1 cellular context compared by ENCODE assay signal in the genomic region with DNA sequence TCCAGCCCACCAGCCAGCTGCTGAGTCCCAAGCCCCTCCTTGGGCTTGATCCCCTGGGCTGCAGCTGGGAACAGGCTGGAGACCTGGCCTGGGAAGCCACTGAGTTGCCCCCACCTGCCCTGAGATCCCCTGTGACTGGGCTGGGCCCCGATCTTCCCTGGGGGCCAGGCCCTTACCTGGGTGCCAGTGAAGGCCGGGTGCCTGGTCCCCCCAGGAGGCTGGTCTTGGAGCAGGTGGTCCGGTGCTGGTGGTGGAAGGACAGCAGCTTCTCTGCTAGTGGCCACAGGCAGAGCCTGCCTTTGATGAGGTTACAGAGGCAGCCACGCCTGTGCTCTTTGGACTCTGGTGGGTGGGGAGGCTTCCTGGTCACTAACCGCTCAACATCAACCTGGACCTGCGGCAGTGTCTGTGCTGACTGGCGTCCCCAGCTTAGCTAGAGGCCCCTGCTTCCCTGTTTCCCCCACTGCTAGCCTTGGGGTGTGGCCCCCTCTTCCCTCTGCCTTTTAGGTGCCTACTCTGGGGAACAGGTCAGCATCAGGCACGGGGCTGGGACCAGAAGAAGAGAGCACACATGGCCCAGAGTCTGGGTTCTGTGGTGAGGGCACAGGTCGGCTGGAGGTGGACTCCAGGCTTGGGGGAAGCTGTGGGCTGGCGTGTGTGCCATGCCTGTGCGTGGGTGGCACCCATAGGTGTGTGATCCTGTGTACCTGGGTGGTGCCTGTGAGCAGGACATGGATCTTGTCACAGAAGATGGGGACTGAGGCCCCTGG.
TF ChIP-seq lines count a peak whose summit lies in the region.

A gene with protein sequence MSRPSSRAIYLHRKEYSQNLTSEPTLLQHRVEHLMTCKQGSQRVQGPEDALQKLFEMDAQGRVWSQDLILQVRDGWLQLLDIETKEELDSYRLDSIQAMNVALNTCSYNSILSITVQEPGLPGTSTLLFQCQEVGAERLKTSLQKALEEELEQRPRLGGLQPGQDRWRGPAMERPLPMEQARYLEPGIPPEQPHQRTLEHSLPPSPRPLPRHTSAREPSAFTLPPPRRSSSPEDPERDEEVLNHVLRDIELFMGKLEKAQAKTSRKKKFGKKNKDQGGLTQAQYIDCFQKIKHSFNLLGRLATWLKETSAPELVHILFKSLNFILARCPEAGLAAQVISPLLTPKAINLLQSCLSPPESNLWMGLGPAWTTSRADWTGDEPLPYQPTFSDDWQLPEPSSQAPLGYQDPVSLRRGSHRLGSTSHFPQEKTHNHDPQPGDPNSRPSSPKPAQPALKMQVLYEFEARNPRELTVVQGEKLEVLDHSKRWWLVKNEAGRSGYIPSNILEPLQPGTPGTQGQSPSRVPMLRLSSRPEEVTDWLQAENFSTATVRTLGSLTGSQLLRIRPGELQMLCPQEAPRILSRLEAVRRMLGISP (minus strand): TSS at position 278 of the 770 bp plus-strand sequence. CDS start 2,174 bp downstream, outside the sequence.

TF ChIP-seq in HepG2, 621 proteins besides CTCF, POLR2A, EP300 and RAD21 (continued from another document and continues in another):
- TF ChIP-seq SOX5 (CRISPR knock-in tag; IDR thresholded peaks at IDR 0.05; ENCODE audit: borderline replicate concordance) (peak; percentile 73; the same call in 1 of the 2 replicates), ZNF713 (CRISPR knock-in tag; IDR thresholded peaks at IDR 0.05) (no peak), ZNF30 (CRISPR knock-in tag; IDR thresholded peaks at IDR 0.05) (no peak), KLF9 (CRISPR knock-in tag; IDR thresholded peaks at IDR 0.05; ENCODE audit: low read depth) (peak; percentile 39; the same call in 1 of the 2 replicates), RFX1 (IDR thresholded peaks at IDR 0.05) (no peak), SCMH1 (CRISPR knock-in tag; IDR thresholded peaks at IDR 0.05; ENCODE audit: borderline replicate concordance) (no peak), ZNF564 (CRISPR knock-in tag; IDR thresholded peaks at IDR 0.05) (no peak), ZNF235 (CRISPR knock-in tag; IDR thresholded peaks at IDR 0.05; ENCODE audit: borderline replicate concordance) (no peak), POLR2AphosphoS2 (IDR thresholded peaks at IDR 0.05; ENCODE audit: low read depth, low read length) (no peak), JDP2 (CRISPR knock-in tag; IDR thresholded peaks at IDR 0.05; ENCODE audit: borderline replicate concordance) (no peak), ZKSCAN1 (IDR thresholded peaks at IDR 0.05; ENCODE audit: low read length) (no peak), MYNN (CRISPR knock-in tag; IDR thresholded peaks at IDR 0.05; ENCODE audit: low read depth) (no peak), SMYD3 (CRISPR knock-in tag; IDR thresholded peaks at IDR 0.05) (peak; percentile 74; the same call in 1 of the 2 replicates), PTBP1 (IDR thresholded peaks at IDR 0.05; ENCODE audit: low read depth, low read length, poor library complexity, severe bottlenecking) (no peak), ZNF746 (CRISPR knock-in tag; IDR thresholded peaks at IDR 0.05) (peak; percentile 79), CREM (IDR thresholded peaks at IDR 0.05) (peak; percentile 44; the same call in 1 of the 2 replicates), CREM (CRISPR knock-in tag; IDR thresholded peaks at IDR 0.05) (no peak), HNRNPK (IDR thresholded peaks at IDR 0.05; ENCODE audit: low read depth, low read length, poor library complexity, severe bottlenecking) (no peak), HOXD1 (CRISPR knock-in tag; IDR thresholded peaks at IDR 0.05) (no peak; the same call in 1 of the 2 replicates), ZNF607 (CRISPR knock-in tag; IDR thresholded peaks at IDR 0.05; ENCODE audit: borderline replicate concordance) (no peak), ARNT2 (CRISPR knock-in tag; IDR thresholded peaks at IDR 0.05; ENCODE audit: low read depth) (peak; percentile 64), ZNF720 (CRISPR knock-in tag; IDR thresholded peaks at IDR 0.05) (no peak), SATB2 (CRISPR knock-in tag; IDR thresholded peaks at IDR 0.05) (no peak), GTF2F1 (IDR thresholded peaks at IDR 0.05; ENCODE audit: low read length) (no peak), RXRA (CRISPR knock-in tag; IDR thresholded peaks at IDR 0.05) (peak; percentile 62; the same call in 1 of the 2 replicates), FOXM1 (CRISPR knock-in tag; IDR thresholded peaks at IDR 0.05) (no peak), HIVEP1 (CRISPR knock-in tag; IDR thresholded peaks at IDR 0.05) (no peak), RFX5 (IDR thresholded peaks at IDR 0.05; ENCODE audit: low read depth, low read length) (no peak), ZSCAN21 (CRISPR knock-in tag; IDR thresholded peaks at IDR 0.05; ENCODE audit: borderline replicate concordance) (no peak; the same call in 1 of the 2 replicates)
- TF ChIP-seq, protein P1, sequence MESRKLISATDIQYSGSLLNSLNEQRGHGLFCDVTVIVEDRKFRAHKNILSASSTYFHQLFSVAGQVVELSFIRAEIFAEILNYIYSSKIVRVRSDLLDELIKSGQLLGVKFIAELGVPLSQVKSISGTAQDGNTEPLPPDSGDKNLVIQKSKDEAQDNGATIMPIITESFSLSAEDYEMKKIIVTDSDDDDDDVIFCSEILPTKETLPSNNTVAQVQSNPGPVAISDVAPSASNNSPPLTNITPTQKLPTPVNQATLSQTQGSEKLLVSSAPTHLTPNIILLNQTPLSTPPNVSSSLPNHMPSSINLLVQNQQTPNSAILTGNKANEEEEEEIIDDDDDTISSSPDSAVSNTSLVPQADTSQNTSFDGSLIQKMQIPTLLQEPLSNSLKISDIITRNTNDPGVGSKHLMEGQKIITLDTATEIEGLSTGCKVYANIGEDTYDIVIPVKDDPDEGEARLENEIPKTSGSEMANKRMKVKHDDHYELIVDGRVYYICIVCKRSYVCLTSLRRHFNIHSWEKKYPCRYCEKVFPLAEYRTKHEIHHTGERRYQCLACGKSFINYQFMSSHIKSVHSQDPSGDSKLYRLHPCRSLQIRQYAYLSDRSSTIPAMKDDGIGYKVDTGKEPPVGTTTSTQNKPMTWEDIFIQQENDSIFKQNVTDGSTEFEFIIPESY (CRISPR knock-in tag; IDR thresholded peaks at IDR 0.05), result peak; percentile 20; the same call in 1 of the 2 replicates
- TF ChIP-seq, protein P2, sequence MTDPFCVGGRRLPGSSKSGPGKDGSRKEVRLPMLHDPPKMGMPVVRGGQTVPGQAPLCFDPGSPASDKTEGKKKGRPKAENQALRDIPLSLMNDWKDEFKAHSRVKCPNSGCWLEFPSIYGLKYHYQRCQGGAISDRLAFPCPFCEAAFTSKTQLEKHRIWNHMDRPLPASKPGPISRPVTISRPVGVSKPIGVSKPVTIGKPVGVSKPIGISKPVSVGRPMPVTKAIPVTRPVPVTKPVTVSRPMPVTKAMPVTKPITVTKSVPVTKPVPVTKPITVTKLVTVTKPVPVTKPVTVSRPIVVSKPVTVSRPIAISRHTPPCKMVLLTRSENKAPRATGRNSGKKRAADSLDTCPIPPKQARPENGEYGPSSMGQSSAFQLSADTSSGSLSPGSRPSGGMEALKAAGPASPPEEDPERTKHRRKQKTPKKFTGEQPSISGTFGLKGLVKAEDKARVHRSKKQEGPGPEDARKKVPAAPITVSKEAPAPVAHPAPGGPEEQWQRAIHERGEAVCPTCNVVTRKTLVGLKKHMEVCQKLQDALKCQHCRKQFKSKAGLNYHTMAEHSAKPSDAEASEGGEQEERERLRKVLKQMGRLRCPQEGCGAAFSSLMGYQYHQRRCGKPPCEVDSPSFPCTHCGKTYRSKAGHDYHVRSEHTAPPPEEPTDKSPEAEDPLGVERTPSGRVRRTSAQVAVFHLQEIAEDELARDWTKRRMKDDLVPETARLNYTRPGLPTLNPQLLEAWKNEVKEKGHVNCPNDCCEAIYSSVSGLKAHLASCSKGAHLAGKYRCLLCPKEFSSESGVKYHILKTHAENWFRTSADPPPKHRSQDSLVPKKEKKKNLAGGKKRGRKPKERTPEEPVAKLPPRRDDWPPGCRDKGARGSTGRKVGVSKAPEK (CRISPR knock-in tag; IDR thresholded peaks at IDR 0.05; ENCODE audit: borderline replicate concordance), result no peak; the same call in 1 of the 2 replicates
- TF ChIP-seq, protein P3, sequence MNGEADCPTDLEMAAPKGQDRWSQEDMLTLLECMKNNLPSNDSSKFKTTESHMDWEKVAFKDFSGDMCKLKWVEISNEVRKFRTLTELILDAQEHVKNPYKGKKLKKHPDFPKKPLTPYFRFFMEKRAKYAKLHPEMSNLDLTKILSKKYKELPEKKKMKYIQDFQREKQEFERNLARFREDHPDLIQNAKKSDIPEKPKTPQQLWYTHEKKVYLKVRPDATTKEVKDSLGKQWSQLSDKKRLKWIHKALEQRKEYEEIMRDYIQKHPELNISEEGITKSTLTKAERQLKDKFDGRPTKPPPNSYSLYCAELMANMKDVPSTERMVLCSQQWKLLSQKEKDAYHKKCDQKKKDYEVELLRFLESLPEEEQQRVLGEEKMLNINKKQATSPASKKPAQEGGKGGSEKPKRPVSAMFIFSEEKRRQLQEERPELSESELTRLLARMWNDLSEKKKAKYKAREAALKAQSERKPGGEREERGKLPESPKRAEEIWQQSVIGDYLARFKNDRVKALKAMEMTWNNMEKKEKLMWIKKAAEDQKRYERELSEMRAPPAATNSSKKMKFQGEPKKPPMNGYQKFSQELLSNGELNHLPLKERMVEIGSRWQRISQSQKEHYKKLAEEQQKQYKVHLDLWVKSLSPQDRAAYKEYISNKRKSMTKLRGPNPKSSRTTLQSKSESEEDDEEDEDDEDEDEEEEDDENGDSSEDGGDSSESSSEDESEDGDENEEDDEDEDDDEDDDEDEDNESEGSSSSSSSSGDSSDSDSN (CRISPR knock-in tag; IDR thresholded peaks at IDR 0.05), result peak; percentile 81
- TF ChIP-seq, protein P4, sequence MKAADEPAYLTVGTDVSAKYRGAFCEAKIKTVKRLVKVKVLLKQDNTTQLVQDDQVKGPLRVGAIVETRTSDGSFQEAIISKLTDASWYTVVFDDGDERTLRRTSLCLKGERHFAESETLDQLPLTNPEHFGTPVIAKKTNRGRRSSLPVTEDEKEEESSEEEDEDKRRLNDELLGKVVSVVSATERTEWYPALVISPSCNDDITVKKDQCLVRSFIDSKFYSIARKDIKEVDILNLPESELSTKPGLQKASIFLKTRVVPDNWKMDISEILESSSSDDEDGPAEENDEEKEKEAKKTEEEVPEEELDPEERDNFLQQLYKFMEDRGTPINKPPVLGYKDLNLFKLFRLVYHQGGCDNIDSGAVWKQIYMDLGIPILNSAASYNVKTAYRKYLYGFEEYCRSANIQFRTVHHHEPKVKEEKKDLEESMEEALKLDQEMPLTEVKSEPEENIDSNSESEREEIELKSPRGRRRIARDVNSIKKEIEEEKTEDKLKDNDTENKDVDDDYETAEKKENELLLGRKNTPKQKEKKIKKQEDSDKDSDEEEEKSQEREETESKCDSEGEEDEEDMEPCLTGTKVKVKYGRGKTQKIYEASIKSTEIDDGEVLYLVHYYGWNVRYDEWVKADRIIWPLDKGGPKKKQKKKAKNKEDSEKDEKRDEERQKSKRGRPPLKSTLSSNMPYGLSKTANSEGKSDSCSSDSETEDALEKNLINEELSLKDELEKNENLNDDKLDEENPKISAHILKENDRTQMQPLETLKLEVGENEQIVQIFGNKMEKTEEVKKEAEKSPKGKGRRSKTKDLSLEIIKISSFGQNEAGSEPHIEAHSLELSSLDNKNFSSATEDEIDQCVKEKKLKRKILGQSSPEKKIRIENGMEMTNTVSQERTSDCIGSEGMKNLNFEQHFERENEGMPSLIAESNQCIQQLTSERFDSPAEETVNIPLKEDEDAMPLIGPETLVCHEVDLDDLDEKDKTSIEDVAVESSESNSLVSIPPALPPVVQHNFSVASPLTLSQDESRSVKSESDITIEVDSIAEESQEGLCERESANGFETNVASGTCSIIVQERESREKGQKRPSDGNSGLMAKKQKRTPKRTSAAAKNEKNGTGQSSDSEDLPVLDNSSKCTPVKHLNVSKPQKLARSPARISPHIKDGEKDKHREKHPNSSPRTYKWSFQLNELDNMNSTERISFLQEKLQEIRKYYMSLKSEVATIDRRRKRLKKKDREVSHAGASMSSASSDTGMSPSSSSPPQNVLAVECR (CRISPR knock-in tag; IDR thresholded peaks at IDR 0.05; ENCODE audit: borderline replicate concordance), result peak; percentile 75; the same call in 1 of the 2 replicates
- TF ChIP-seq, protein P5, sequence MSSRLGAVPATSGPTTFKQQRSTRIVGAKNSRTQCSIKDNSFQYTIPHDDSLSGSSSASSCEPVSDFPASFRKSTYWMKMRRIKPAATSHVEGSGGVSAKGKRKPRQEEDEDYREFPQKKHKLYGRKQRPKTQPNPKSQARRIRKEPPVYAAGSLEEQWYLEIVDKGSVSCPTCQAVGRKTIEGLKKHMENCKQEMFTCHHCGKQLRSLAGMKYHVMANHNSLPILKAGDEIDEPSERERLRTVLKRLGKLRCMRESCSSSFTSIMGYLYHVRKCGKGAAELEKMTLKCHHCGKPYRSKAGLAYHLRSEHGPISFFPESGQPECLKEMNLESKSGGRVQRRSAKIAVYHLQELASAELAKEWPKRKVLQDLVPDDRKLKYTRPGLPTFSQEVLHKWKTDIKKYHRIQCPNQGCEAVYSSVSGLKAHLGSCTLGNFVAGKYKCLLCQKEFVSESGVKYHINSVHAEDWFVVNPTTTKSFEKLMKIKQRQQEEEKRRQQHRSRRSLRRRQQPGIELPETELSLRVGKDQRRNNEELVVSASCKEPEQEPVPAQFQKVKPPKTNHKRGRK (CRISPR knock-in tag; IDR thresholded peaks at IDR 0.05), result no peak; the same call in 1 of the 2 replicates
- TF ChIP-seq, protein P6, sequence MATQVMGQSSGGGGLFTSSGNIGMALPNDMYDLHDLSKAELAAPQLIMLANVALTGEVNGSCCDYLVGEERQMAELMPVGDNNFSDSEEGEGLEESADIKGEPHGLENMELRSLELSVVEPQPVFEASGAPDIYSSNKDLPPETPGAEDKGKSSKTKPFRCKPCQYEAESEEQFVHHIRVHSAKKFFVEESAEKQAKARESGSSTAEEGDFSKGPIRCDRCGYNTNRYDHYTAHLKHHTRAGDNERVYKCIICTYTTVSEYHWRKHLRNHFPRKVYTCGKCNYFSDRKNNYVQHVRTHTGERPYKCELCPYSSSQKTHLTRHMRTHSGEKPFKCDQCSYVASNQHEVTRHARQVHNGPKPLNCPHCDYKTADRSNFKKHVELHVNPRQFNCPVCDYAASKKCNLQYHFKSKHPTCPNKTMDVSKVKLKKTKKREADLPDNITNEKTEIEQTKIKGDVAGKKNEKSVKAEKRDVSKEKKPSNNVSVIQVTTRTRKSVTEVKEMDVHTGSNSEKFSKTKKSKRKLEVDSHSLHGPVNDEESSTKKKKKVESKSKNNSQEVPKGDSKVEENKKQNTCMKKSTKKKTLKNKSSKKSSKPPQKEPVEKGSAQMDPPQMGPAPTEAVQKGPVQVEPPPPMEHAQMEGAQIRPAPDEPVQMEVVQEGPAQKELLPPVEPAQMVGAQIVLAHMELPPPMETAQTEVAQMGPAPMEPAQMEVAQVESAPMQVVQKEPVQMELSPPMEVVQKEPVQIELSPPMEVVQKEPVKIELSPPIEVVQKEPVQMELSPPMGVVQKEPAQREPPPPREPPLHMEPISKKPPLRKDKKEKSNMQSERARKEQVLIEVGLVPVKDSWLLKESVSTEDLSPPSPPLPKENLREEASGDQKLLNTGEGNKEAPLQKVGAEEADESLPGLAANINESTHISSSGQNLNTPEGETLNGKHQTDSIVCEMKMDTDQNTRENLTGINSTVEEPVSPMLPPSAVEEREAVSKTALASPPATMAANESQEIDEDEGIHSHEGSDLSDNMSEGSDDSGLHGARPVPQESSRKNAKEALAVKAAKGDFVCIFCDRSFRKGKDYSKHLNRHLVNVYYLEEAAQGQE (IDR thresholded peaks at IDR 0.05; ENCODE audit: borderline replicate concordance in 1 of 2, low read depth in 1 of 2, low read length in 2 of 2), result peak in 1 of 2 experiments; percentile 62; a peak in 2 of 4 replicates
